In the genomic region with DNA sequence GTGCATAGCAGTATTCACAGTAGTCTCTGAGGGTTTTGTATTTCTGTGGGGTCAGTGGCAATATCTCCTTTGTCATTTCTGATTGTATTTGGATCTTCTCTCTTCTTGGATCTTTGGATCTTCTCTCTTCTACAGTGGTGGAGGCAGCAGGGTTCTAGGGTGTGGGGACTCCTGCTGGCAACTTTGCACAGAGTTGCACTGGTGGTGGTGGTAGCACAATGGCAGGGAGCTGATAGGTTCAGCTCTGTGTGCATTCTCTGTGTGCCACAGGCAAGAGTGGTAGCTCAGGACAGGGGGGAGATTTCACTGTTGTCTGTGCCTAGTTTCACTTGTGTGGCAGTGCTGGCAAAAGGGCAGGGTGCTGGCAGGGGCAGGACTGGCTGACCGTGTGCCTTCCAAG, we compare ENCODE assay signal across 26 cellular contexts. TPM values are rescaled to one million over a fixed set of nuclear protein-coding genes. Genes with fewer than 3 reads are reported as not detected.
"Had no signal": no experiment of that assay in that cellular context is flagged by ENCODE, and none has a peak within 500 bp of the region (broad histone marks: within the 10 kb centered on the region; RNA-seq: fewer than 3 reads in every experiment).

No MANE protein-coding gene starts in this region.

- DNase-seq: KBM-7; MV-4-11; NCI-H1048; NCI-H1105; NCI-H1417; NCI-H1436 treated with DMSO at 0.1 percent for 48 hours; NCI-H1694 treated with DMSO at 0.1 percent for 48 hours; NCI-H1930; NCI-H2081; NCI-H2107; NCI-H2227 treated with DMSO at 0.1 percent for 48 hours; NCI-H524; NCI-H526 treated with DMSO at 0.1 percent for 48 hours; NCI-H774; NK-92 treated with Interleukin-12 subunit alpha and Interleukin-12 subunit beta, amount 100 ng/mL, for 24 hours; PC-3; SHP77; SK-N-SH; SW 1271 had no signal

- H3K9me3 ChIP-seq: SK-N-SH had no signal

- ATAC-seq: Panc1, PC-3 had no signal

- H3K27ac ChIP-seq: RWPE1 had no signal

- H3K9ac ChIP-seq: SK-N-SH had no signal

- H3K4me2 ChIP-seq: SK-N-SH had no signal

RNA-seq across cellular contexts. Expression of a gene that starts 35.1 kb away (rescaled TPM):
- total RNA-seq: LHCN-M2, MCF 10A, NCI-H460, OCI-LY7, PC-3 had no signal
- polyA plus RNA-seq: SK-N-SH had no signal

RNA-seq across cellular contexts. Expression of a gene that starts 39.8 kb away (rescaled TPM):
- total RNA-seq: LHCN-M2, MCF 10A, NCI-H460, PC-3, SK-MEL-5 had no signal
- polyA plus RNA-seq: SK-N-SH had no signal
